In genomic region chr1:103527331-103527730, GRCh38 we compare ENCODE assay signal across 1 cellular context.
TF ChIP-seq lines count a peak whose summit lies in the region.

No MANE protein-coding gene starts in this region.

TF ChIP-seq in A549, 52 proteins besides CTCF, POLR2A, EP300 and RAD21:
- TF ChIP-seq JUN (IDR thresholded peaks at IDR 0.05), result no peak
- no peak for TF ChIP-seq CHD4 (IDR thresholded peaks at IDR 0.05; ENCODE audit: borderline replicate concordance)
- TF ChIP-seq FOSL2 (IDR thresholded peaks at IDR 0.05), result no peak
- no peak for TF ChIP-seq FOSL2 (CRISPR knock-in tag; IDR thresholded peaks at IDR 0.05)
- no peak for TF ChIP-seq MAX (IDR thresholded peaks at IDR 0.05)
